In the genomic region with DNA sequence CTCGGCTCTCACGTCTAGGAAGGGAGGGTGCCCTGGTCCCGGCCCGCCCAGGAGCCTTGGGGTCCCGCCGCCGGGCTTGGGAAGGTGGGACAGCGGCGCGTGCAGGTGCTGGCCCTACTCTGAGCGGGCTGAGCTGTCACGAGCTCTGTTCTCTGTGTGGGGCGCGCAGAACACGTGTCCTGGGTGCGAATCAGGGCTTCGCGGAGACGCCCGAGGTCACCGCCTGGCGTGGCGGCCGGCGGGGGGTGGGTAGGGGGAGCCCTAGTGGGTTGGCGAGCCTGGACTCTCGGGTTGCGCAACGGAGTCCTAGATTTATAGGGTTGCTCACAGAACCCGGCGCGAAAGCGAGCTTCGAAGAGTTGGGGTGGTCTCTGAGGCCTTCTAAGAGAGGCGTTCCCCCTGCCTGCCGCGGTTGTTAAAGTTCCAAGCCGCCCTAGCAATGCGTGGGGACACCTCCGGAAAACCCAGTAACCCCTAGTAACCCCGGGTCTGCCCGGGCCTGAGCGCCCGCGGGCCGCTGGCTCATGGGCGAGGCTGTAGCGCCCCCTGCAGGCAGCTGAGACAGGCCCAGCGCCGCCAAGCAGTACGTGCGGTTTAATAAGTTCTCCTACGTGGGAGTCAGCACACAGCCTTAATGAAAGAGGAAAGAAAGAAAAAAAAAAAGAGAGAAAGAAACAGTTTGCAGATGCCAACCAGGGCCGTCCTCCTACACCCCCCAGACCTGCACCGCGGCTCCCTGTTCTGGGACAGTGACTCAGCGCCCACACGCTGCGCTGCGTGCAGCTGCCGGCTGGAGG, we compare ENCODE assay signal across 8 cellular contexts. TPM values are rescaled to one million over a fixed set of nuclear protein-coding genes. Genes with fewer than 3 reads are reported as not detected.
DNase-seq lines count a peak whose midpoint lies in the region; ATAC-seq and TF ChIP-seq lines count a peak whose summit lies in the region.

No MANE protein-coding gene starts in this region.

- intact Hi-C loops in activated CD4-positive, alpha-beta T cell treated with anti-CD3 and anti-CD28 coated beads for 36 hours (cut with DNase I, micrococcal nuclease), result loop anchor here (1.0 to 10.0 kb wide), 27 partner anchors 9 to 1623 kb away; partner anchors contain the start of genes USP47 (in 2 of the 2), AMPD3 (in 1 of the 2), DENND5A (in 1 of the 2) and IPO7 (in 1 of the 2)
- intact Hi-C loops in colonic mucosa (cut with DNase I), result loop anchor here (5.0 kb wide), 1 partner anchor 100 kb away; no protein-coding TSS in a partner anchor

- H3K9ac ChIP-seq in colonic mucosa (ENCODE audit: low read depth in 2 of 2, low read length in 2 of 2), result peak overlapping the region; percentile 52 to 87

- H3K27ac ChIP-seq in colonic mucosa, result peak overlapping the region; percentile 97

- POLR2A ChIA-PET in activated CD4-positive, alpha-beta T cell treated with anti-CD3 and anti-CD28 coated beads for 36 hours (lab: Charles Lee), result interaction anchor here (0.6 to 0.9 kb wide), 6 partner anchors 12 to 1398 kb away, joined by 3 to 6 read pairs (median 3); no protein-coding TSS in a partner anchor

- H3K4me3 Mint-ChIP-seq in activated CD4-positive, alpha-beta T cell treated with anti-CD3 and anti-CD28 coated beads for 36 hours, result peak overlapping the region; percentile 77

- peak; percentile 70 for ATAC-seq in GM18498 (IDR thresholded peaks at IDR 0.05; ENCODE audit: unreplicated experiment)
- peak; percentile 40 for ATAC-seq in HG02970 (IDR thresholded peaks at IDR 0.05; ENCODE audit: low FRiP score, unreplicated experiment)
- ATAC-seq in activated CD4-positive, alpha-beta T cell treated with anti-CD3 and anti-CD28 coated beads for 36 hours, result peak; percentile 75
- peak; percentile 64 for ATAC-seq in left lobe of liver

- DNase-seq in A172 (ENCODE audit: low spot score) (peak; percentile 80), NCI-H2227 treated with DMSO at 0.1 percent for 48 hours (lab: John Stamatoyannopoulos, UW) (peak; percentile 58), colonic mucosa (peak; percentile 85), left lobe of liver (ENCODE audit: low spot score) (peak; percentile 90)
- DNase-seq in activated CD4-positive, alpha-beta T cell treated with anti-CD3 and anti-CD28 coated beads for 36 hours, result peak; percentile 95
- peak; percentile 85 to 87 for DNase-seq in stimulated activated CD4-positive, alpha-beta T cell treated with anti-CD3 and anti-CD28 coated beads, Interleukin-2, amount 100 ng/mL, for 24 hours

- H3K36me3 ChIP-seq in colonic mucosa, result no peaks in the 10 kb centered on the region

- peak overlapping the region; percentile 78 for H3K4me3 ChIP-seq in colonic mucosa

- H3K4me1 Mint-ChIP-seq in activated CD4-positive, alpha-beta T cell treated with anti-CD3 and anti-CD28 coated beads for 36 hours, result peaks cover 50% of the 10 kb centered on the region

- H3K27me3 ChIP-seq in colonic mucosa, result no peaks in the 10 kb centered on the region

- no peaks in the 10 kb centered on the region for H3K9me3 ChIP-seq in colonic mucosa

- H3K27ac Mint-ChIP-seq in activated CD4-positive, alpha-beta T cell treated with anti-CD3 and anti-CD28 coated beads for 36 hours, result peak overlapping the region; percentile 96

- peaks cover 16% of the 10 kb centered on the region for H3K36me3 Mint-ChIP-seq in activated CD4-positive, alpha-beta T cell treated with anti-CD3 and anti-CD28 coated beads for 36 hours (ENCODE audit: low read depth)

- no peaks in the 10 kb centered on the region for H3K9me3 Mint-ChIP-seq in activated CD4-positive, alpha-beta T cell treated with anti-CD3 and anti-CD28 coated beads for 36 hours (ENCODE audit: low read depth)

- TF ChIP-seq CTCF in colonic mucosa (IDR thresholded peaks at IDR 0.05), result peak; percentile 97

- CTCF ChIA-PET in activated CD4-positive, alpha-beta T cell treated with anti-CD3 and anti-CD28 coated beads for 36 hours (lab: Charles Lee), result interaction anchor here (0.6 to 5.0 kb wide), 20 partner anchors 9 to 548 kb away, joined by 3 to 41 read pairs (median 4); no protein-coding TSS in a partner anchor

- H3K27me3 Mint-ChIP-seq in activated CD4-positive, alpha-beta T cell treated with anti-CD3 and anti-CD28 coated beads for 36 hours, result peaks cover 49% of the 10 kb centered on the region

- H3K4me1 ChIP-seq in colonic mucosa, result peaks cover 5% of the 10 kb centered on the region

RNA-seq across cellular contexts. Expression of gene ADM, which starts 2.7 kb away (rescaled TPM):
- 40.3 and 46.7 TPM in 2 replicates for total RNA-seq in A172 (2014; rRNA removed; shearing (Covaris generic))
- total RNA-seq in activated CD4-positive, alpha-beta T cell treated with anti-CD3 and anti-CD28 coated beads for 36 hours, result 10 to 100 TPM; 11.7 to 14.4 TPM
- 10 to 100 TPM; 33.0 to 42.4 TPM for total RNA-seq in colonic mucosa
- 9.6 TPM for total RNA-seq in left lobe of liver

RNA-seq across cellular contexts. Expression of gene SBF2, which starts 13.6 kb away (rescaled TPM):
- 19.6 and 34.7 TPM in 2 replicates for total RNA-seq in A172 (2014; rRNA removed; shearing (Covaris generic))
- 1 to 10 TPM; 7.1 to 8.1 TPM for total RNA-seq in activated CD4-positive, alpha-beta T cell treated with anti-CD3 and anti-CD28 coated beads for 36 hours
- 10 to 100 TPM; 30.5 to 47.0 TPM for total RNA-seq in colonic mucosa
- total RNA-seq in left lobe of liver, result 16.7 TPM

Comparison
In these comparisons a context has a peak if more than half of its experiments do, and no peak if none do; other contexts are left out.
1. Peak in every context shown above with its lines: DNase-seq, ATAC-seq, H3K4me3 ChIP-seq and H3K27ac ChIP-seq.